ENCODE assay signal across 24 cellular contexts in genomic region chr14:51464411-51464810, GRCh38.
"Had no signal": no experiment of that assay in that cellular context is flagged by ENCODE, and none has a peak within 500 bp of the region (broad histone marks: within the 10 kb centered on the region; RNA-seq: fewer than 3 reads in every experiment).

No MANE protein-coding gene starts in this region.

- H3K36me3 ChIP-seq: stomach, suprapubic skin, thoracic aorta, thyroid gland, tibial artery, tibial nerve, transverse colon, upper lobe of left lung, upper lobe of right lung, uterus, vagina had no signal

- H3K27me3 ChIP-seq: stomach, suprapubic skin, testis, thyroid gland, tibial artery, tibial nerve, transverse colon, upper lobe of left lung, upper lobe of right lung, uterus, vagina had no signal

- H3K4me3 ChIP-seq: stomach, suprapubic skin, testis, thoracic aorta, thyroid gland, tibial artery, tibial nerve, transverse colon, upper lobe of left lung, upper lobe of right lung, uterus, vagina had no signal

- H3K4me1 ChIP-seq: stomach, suprapubic skin, testis, thyroid gland, tibial artery, tibial nerve, transverse colon, upper lobe of left lung, upper lobe of right lung, uterus, vagina had no signal

- H3K27ac ChIP-seq: stomach, suprapubic skin, testis, thoracic aorta, thyroid gland, tibial artery, tibial nerve, transverse colon, upper lobe of left lung, upper lobe of right lung, uterus, vagina had no signal

- DNase-seq: stimulated activated CD4-positive, alpha-beta T cell treated with anti-CD3 and anti-CD28 coated beads, Interleukin-2, amount 100 ng/mL, for 48 hours; stimulated activated CD4-positive, alpha-beta T cell treated with anti-CD3 and anti-CD28 coated beads, Interleukin-4, amount 100 ng/mL, for 1 hour; stimulated activated CD4-positive, alpha-beta T cell treated with anti-CD3 and anti-CD28 coated beads, Interleukin-4, amount 100 ng/mL, for 24 hours; stimulated activated CD4-positive, alpha-beta T cell treated with anti-CD3 and anti-CD28 coated beads, Interleukin-4, amount 100 ng/mL, for 4 hours; stimulated activated CD8-positive, alpha-beta memory T cell treated with anti-CD3 and anti-CD28 coated beads, Interleukin-4, amount 100 ng/mL, for 48 hours; stimulated activated naive B cell treated with anti-CD40 and anti-IgM and Interleukin-4, amounts not matched to agents 10 μg/mL and 1 μg/mL and 100 μg/mL, for 72 hours; stimulated activated naive CD4-positive, alpha-beta T cell; stimulated activated naive CD4-positive, alpha-beta T cell treated with Interleukin-2 at 50 U/mL for 16 hours; stimulated activated naive CD8-positive, alpha-beta T cell treated with anti-CD3 and anti-CD28 coated beads, Interleukin-15, amount 100 ng/mL, for 72 hours; stimulated activated naive CD8-positive, alpha-beta T cell treated with anti-CD3 and anti-CD28 coated beads, Interleukin-15, Interleukin-2, amounts not matched to agents 100 U/mL and 50 U/mL, for 24 hours; stomach; substantia nigra; testis; thyroid gland; tibial artery; transverse colon; trophoblast cell; upper lobe of left lung; upper lobe of right lung; uterus had no signal

- H3K9me3 ChIP-seq: stomach, suprapubic skin, testis, thoracic aorta, thyroid gland, tibial artery, tibial nerve, transverse colon, upper lobe of left lung, upper lobe of right lung, uterus, vagina had no signal
